In the genomic region with DNA sequence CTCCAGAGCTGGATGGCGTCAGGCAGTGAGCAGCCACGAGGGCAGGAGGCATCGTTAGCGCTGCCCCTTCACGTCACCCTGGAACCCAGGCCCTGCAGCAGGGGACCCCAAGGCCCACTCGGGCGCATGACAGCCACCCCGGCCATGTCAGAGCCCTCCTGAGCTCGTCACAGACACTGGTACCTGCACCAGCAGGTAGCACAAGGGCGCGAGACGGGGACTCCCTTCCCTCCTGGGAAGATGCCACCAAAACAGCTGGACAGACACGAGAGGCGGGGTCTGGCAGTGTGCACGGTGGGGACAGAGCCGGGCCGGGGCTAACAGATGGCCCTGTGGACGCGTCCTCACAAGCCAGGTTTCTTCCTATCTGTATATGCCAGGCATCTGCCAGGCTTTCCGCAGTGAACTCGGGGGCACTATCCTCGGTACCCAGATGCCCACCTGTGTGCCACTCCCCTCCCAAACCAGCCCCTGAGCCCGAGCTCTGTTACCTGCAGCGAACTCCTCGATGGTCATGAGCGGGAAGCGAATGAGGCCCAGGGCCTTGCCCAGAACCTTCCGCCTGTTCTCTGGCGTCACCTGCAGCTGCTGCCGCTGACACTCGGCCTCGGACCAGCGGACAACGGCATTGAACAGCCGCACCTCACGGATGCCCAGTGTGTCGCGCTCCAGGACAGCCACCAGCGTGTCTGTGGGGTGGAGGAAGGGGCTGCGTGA, we compare ENCODE assay signal across 20 cellular contexts.
"Had no signal": no experiment of that assay in that cellular context is flagged by ENCODE, and none has a peak within 500 bp of the region (broad histone marks: within the 10 kb centered on the region; RNA-seq: fewer than 3 reads in every experiment).

No MANE protein-coding gene starts in this region.

- H3K36me3 Mint-ChIP-seq: natural killer cell treated with Interleukin-12 subunit alpha and Interleukin-12 subunit beta and Interleukin-15 and Interleukin-18, amount 100 ng/mL, for 72 hours had no signal

- H3K4me3 Mint-ChIP-seq: activated CD4-positive, alpha-beta T cell treated with anti-CD3 and anti-CD28 coated beads, Interleukin-2, amount 10 ng/mL, durations not matched to agents 7 days and 5 days; activated CD8-positive, alpha-beta T cell treated with anti-CD3 and anti-CD28 coated beads, Interleukin-2, amount 10 ng/mL, durations not matched to agents 7 days and 5 days; activated naive CD8-positive, alpha-beta T cell treated with anti-CD3 and anti-CD28 coated beads, Interleukin-2, amount 50 U/mL, for 24 hours; memory B cell; natural killer cell treated with Interleukin-12 subunit alpha and Interleukin-12 subunit beta and Interleukin-15 and Interleukin-18, amount 100 ng/mL, for 72 hours; stimulated activated naive CD8-positive, alpha-beta T cell treated with anti-CD3 and anti-CD28 coated beads, Interleukin-15, Interleukin-2, amounts not matched to agents 100 ng/mL and 50 ng/mL, for 24 hours had no signal

- H3K9ac ChIP-seq: parathyroid adenoma had no signal

- FAIRE-seq: keratinocyte had no signal

- H3K27me3 Mint-ChIP-seq: activated CD4-positive, alpha-beta T cell treated with anti-CD3 and anti-CD28 coated beads, Interleukin-2, amount 10 ng/mL, durations not matched to agents 7 days and 5 days; activated naive CD8-positive, alpha-beta T cell treated with anti-CD3 and anti-CD28 coated beads, Interleukin-2, amount 50 U/mL, for 24 hours; memory B cell; natural killer cell treated with Interleukin-12 subunit alpha and Interleukin-12 subunit beta and Interleukin-15 and Interleukin-18, amount 100 ng/mL, for 72 hours; stimulated activated naive CD8-positive, alpha-beta T cell treated with anti-CD3 and anti-CD28 coated beads, Interleukin-15, Interleukin-2, amounts not matched to agents 100 ng/mL and 50 ng/mL, for 24 hours had no signal

- H3K4me1 Mint-ChIP-seq: activated CD4-positive, alpha-beta T cell treated with anti-CD3 and anti-CD28 coated beads, Interleukin-2, amount 10 ng/mL, durations not matched to agents 7 days and 5 days; activated naive CD8-positive, alpha-beta T cell treated with anti-CD3 and anti-CD28 coated beads, Interleukin-2, amount 50 U/mL, for 24 hours; memory B cell had no signal

- H3K27ac ChIP-seq: body of pancreas, heart left ventricle, parathyroid adenoma, thyroid gland had no signal

- H3K4me1 ChIP-seq: body of pancreas, heart left ventricle, parathyroid adenoma, thyroid gland had no signal

- H3K27ac Mint-ChIP-seq: activated CD4-positive, alpha-beta T cell treated with anti-CD3 and anti-CD28 coated beads, Interleukin-2, amount 10 ng/mL, durations not matched to agents 7 days and 5 days; activated CD8-positive, alpha-beta T cell treated with anti-CD3 and anti-CD28 coated beads, Interleukin-2, amount 10 ng/mL, durations not matched to agents 7 days and 5 days; activated naive CD8-positive, alpha-beta T cell treated with anti-CD3 and anti-CD28 coated beads, Interleukin-2, amount 50 U/mL, for 24 hours; activated T-helper 2 cell treated with anti-CD3 and anti-CD28 coated beads, Interferon-gamma antibody, Interleukin-2, Interleukin-4, amounts not matched to agents 10 μg/mL and 5 μg/mL and 100 μg/mL, durations not matched to agents 14 hours and 24 hours and 36 hours; memory B cell; natural killer cell treated with Interleukin-12 subunit alpha and Interleukin-12 subunit beta and Interleukin-15 and Interleukin-18, amount 100 ng/mL, for 72 hours; stimulated activated naive CD8-positive, alpha-beta T cell treated with anti-CD3 and anti-CD28 coated beads, Interleukin-15, Interleukin-2, amounts not matched to agents 100 ng/mL and 50 ng/mL, for 24 hours had no signal

- H3K9me3 ChIP-seq: body of pancreas, heart left ventricle, thyroid gland had no signal

- H2AFZ ChIP-seq: parathyroid adenoma had no signal

- ATAC-seq: activated CD8-positive, alpha-beta T cell treated with anti-CD3 and anti-CD28 coated beads, Interleukin-2, amount 10 ng/mL, durations not matched to agents 7 days and 5 days; activated naive CD8-positive, alpha-beta T cell treated with anti-CD3 and anti-CD28 coated beads, Interleukin-2, amount 50 U/mL, for 24 hours; body of pancreas; heart left ventricle; left colon; natural killer cell treated with Interleukin-12 subunit alpha and Interleukin-12 subunit beta and Interleukin-15 and Interleukin-18, amount 100 ng/mL, for 72 hours; right cardiac atrium had no signal

- H3K4me3 ChIP-seq: body of pancreas, cardiac muscle cell, heart left ventricle, thyroid gland had no signal

- H3K9me3 Mint-ChIP-seq: activated CD4-positive, alpha-beta T cell treated with anti-CD3 and anti-CD28 coated beads, Interleukin-2, amount 10 ng/mL, durations not matched to agents 7 days and 5 days; activated naive CD8-positive, alpha-beta T cell treated with anti-CD3 and anti-CD28 coated beads, Interleukin-2, amount 50 U/mL, for 24 hours; activated T-helper 2 cell treated with anti-CD3 and anti-CD28 coated beads, Interferon-gamma antibody, Interleukin-2, Interleukin-4, amounts not matched to agents 10 μg/mL and 5 μg/mL and 100 μg/mL, durations not matched to agents 14 hours and 24 hours and 36 hours; memory B cell; natural killer cell treated with Interleukin-12 subunit alpha and Interleukin-12 subunit beta and Interleukin-15 and Interleukin-18, amount 100 ng/mL, for 72 hours; stimulated activated naive CD8-positive, alpha-beta T cell treated with anti-CD3 and anti-CD28 coated beads, Interleukin-15, Interleukin-2, amounts not matched to agents 100 ng/mL and 50 ng/mL, for 24 hours had no signal

- DNase-seq: activated CD4-positive, alpha-beta T cell treated with anti-CD3 and anti-CD28 coated beads, Interleukin-2, amount 10 ng/mL, durations not matched to agents 7 days and 5 days; activated CD4-positive, CD25-positive, alpha-beta regulatory T cell treated with anti-CD3 and anti-CD28 coated beads, Interleukin-2, amount 50 U/mL, for 72 hours; activated CD8-positive, alpha-beta T cell treated with anti-CD3 and anti-CD28 coated beads, Interleukin-2, amount 10 ng/mL, durations not matched to agents 7 days and 5 days; activated naive CD4-positive, alpha-beta T cell treated with anti-CD3 and anti-CD28 coated beads, Interleukin-2, amount 50 U/mL, for 16 hours; activated naive CD8-positive, alpha-beta T cell treated with anti-CD3 and anti-CD28 coated beads, Interleukin-2, amount 50 U/mL, for 24 hours; activated T-cell treated with anti-CD3 and anti-CD28 coated beads, Interleukin-2, amount 50 U/mL, for 1 hour; anterior cingulate cortex; body of pancreas; left colon; stimulated activated CD4-positive, alpha-beta T cell treated with anti-CD3 and anti-CD28 coated beads, Interleukin-4, amount 100 ng/mL, for 24 hours; thyroid gland had no signal

- H3K27me3 ChIP-seq: body of pancreas, cardiac muscle cell, heart left ventricle, thyroid gland had no signal

- H3K79me2 ChIP-seq: parathyroid adenoma had no signal
